16 cellular contexts compared by ENCODE assay signal in the genomic region with DNA sequence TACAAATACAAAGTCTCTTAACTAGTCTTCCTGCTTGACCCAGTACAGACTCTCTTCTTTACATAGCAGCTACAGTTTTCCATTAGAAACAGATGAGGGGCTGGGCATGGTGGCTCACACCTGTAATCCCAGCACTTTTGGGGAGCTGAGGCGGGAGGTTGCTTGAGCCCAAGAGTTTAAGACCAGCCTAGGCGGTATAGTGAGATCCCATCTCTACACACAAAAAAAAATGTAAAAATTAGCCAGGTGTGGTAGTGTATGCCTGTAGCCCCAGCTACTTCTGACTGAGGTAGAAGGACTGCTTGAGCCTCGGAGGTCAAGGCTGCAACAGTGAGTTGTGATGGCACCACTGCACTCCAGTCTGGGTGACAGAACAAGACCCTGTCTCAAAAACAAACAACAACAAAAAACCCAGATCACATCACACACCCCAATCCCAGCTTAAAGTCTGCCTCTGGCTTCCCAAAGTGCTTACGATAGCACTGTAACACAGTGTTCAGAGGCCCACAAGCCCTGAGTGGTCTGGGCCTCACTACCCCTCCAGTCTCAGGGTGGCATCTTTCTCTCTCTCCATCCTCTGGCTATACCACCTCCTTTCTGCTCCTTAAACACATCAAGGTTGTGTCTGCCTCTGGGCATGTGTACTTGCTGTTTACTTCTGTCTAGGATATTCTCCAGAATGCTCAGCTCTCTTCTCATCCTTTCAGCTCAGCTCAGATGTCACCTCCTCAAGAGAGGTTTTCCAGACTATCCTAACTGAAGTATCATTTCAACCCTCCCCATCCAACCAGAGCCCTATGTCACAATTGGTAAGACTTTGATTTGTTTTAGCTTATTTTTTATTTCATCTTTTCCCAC. TPM values are rescaled to one million over a fixed set of nuclear protein-coding genes. Genes with fewer than 3 reads are reported as not detected.
DNase-seq lines count a peak whose midpoint lies in the region; ATAC-seq and TF ChIP-seq lines count a peak whose summit lies in the region.
"Had no signal": no experiment of that assay in that cellular context is flagged by ENCODE, and none has a peak within 500 bp of the region (broad histone marks: within the 10 kb centered on the region; RNA-seq: fewer than 3 reads in every experiment).

No MANE protein-coding gene starts in this region.

- peak overlapping the region; percentile 14 for H3K27ac Mint-ChIP-seq in activated CD4-positive, alpha-beta memory T cell treated with anti-CD3 and anti-CD28 coated beads for 36 hours
- H3K27ac Mint-ChIP-seq in activated CD4-positive, alpha-beta memory T cell treated with anti-CD3 and anti-CD28 coated beads, Interleukin-2, amount 10 ng/mL, durations not matched to agents 7 days and 5 days: no peak overlapping the region
- peak overlapping the region; percentile 20 for H3K27ac Mint-ChIP-seq in central memory CD8-positive, alpha-beta T cell (ENCODE audit: low read depth)
- peak overlapping the region; percentile 48 for H3K27ac Mint-ChIP-seq in stimulated activated effector memory CD8-positive, alpha-beta T cell treated with anti-CD3 and anti-CD28 coated beads, Interleukin-12 subunit alpha, Interleukin-12 subunit beta, amount 100 ng/mL, for 72 hours

- no peak for TF ChIP-seq CTCF in Loucy (conservative IDR thresholded peaks at IDR 0.05; ENCODE audit: low read length)
- no peak for TF ChIP-seq CTCF in spleen (IDR thresholded peaks at IDR 0.05 in 8 of 11, conservative IDR thresholded peaks at IDR 0.05 in 3 of 11)

- POLR2A ChIA-PET in activated CD4-positive, alpha-beta memory T cell treated with anti-CD3 and anti-CD28 coated beads for 36 hours (lab: Charles Lee): no interaction called here
- POLR2A ChIA-PET in activated CD4-positive, alpha-beta memory T cell treated with anti-CD3 and anti-CD28 coated beads, Interleukin-2, amount 10 ng/mL, durations not matched to agents 7 days and 5 days (lab: Charles Lee): no interaction called here

- no peaks in the 10 kb centered on the region for H3F3A ChIP-seq in Loucy (ENCODE audit: low read depth)

- no peaks in the 10 kb centered on the region for H3K27me3 Mint-ChIP-seq in activated CD4-positive, alpha-beta memory T cell treated with anti-CD3 and anti-CD28 coated beads for 36 hours
- H3K27me3 Mint-ChIP-seq in activated CD4-positive, alpha-beta memory T cell treated with anti-CD3 and anti-CD28 coated beads, Interleukin-2, amount 10 ng/mL, durations not matched to agents 7 days and 5 days: peaks cover 3% of the 10 kb centered on the region
- H3K27me3 Mint-ChIP-seq in central memory CD8-positive, alpha-beta T cell: no peaks in the 10 kb centered on the region

- CTCF ChIA-PET in activated CD4-positive, alpha-beta memory T cell treated with anti-CD3 and anti-CD28 coated beads for 36 hours (lab: Charles Lee): interaction anchor here (1.0 to 1.5 kb wide), 3 partner anchors 61 to 109 kb away, joined by 3 to 5 read pairs (median 4); no protein-coding TSS in a partner anchor
- CTCF ChIA-PET in activated CD4-positive, alpha-beta memory T cell treated with anti-CD3 and anti-CD28 coated beads, Interleukin-2, amount 10 ng/mL, durations not matched to agents 7 days and 5 days (lab: Charles Lee): no interaction called here

- H3K4me3 Mint-ChIP-seq in activated CD4-positive, alpha-beta memory T cell treated with anti-CD3 and anti-CD28 coated beads for 36 hours: no peak overlapping the region
- no peak overlapping the region for H3K4me3 Mint-ChIP-seq in activated CD4-positive, alpha-beta memory T cell treated with anti-CD3 and anti-CD28 coated beads, Interleukin-2, amount 10 ng/mL, durations not matched to agents 7 days and 5 days
- H3K4me3 Mint-ChIP-seq in central memory CD8-positive, alpha-beta T cell: no peak overlapping the region
- no peak overlapping the region for H3K4me3 Mint-ChIP-seq in stimulated activated effector memory CD8-positive, alpha-beta T cell treated with anti-CD3 and anti-CD28 coated beads, Interleukin-12 subunit alpha, Interleukin-12 subunit beta, amount 100 ng/mL, for 72 hours

- peak overlapping the region; percentile 79 for H3K4me2 ChIP-seq in Loucy (ENCODE audit: low read depth, low read length, poor library complexity, severe bottlenecking)
- H3K4me2 ChIP-seq: A549 had no signal

- H3K27me3 ChIP-seq in Loucy (ENCODE audit: insufficient read depth, low read length, poor library complexity, severe bottlenecking): no peaks in the 10 kb centered on the region
- no peaks in the 10 kb centered on the region for H3K27me3 ChIP-seq in spleen (replicated peaks in 1 of 7)
- H3K27me3 ChIP-seq: breast epithelium had no signal

- peaks cover 10% of the 10 kb centered on the region for H4K20me1 ChIP-seq in Loucy (ENCODE audit: insufficient read depth, low read length, poor library complexity, severe bottlenecking)

- no peaks in the 10 kb centered on the region for H3K9me3 ChIP-seq in Loucy (ENCODE audit: insufficient read depth, low read depth, low read length)
- no peaks in the 10 kb centered on the region for H3K9me3 ChIP-seq in spleen
- H3K9me3 ChIP-seq: breast epithelium had no signal

- peaks cover 12% of the 10 kb centered on the region for H3K36me3 Mint-ChIP-seq in activated CD4-positive, alpha-beta memory T cell treated with anti-CD3 and anti-CD28 coated beads for 36 hours
- H3K36me3 Mint-ChIP-seq in activated CD4-positive, alpha-beta memory T cell treated with anti-CD3 and anti-CD28 coated beads, Interleukin-2, amount 10 ng/mL, durations not matched to agents 7 days and 5 days (ENCODE audit: low read depth): peaks cover 58% of the 10 kb centered on the region
- peaks cover 5% of the 10 kb centered on the region for H3K36me3 Mint-ChIP-seq in central memory CD8-positive, alpha-beta T cell (ENCODE audit: insufficient read depth)
- peaks cover 35% of the 10 kb centered on the region for H3K36me3 Mint-ChIP-seq in stimulated activated effector memory CD8-positive, alpha-beta T cell treated with anti-CD3 and anti-CD28 coated beads, Interleukin-12 subunit alpha, Interleukin-12 subunit beta, amount 100 ng/mL, for 72 hours

- no peak for DNase-seq in activated CD4-positive, alpha-beta memory T cell treated with anti-CD3 and anti-CD28 coated beads for 36 hours
- no peak for DNase-seq in activated CD4-positive, alpha-beta memory T cell treated with anti-CD3 and anti-CD28 coated beads, Interleukin-2, amount 10 ng/mL, durations not matched to agents 7 days and 5 days
- DNase-seq in central memory CD8-positive, alpha-beta T cell (ENCODE audit: low spot score in 2 of 2): no peak
- DNase-seq in stimulated activated effector memory CD8-positive, alpha-beta T cell treated with anti-CD3 and anti-CD28 coated beads, Interleukin-12 subunit alpha, Interleukin-12 subunit beta, amount 100 ng/mL, for 72 hours (ENCODE audit: low spot score in 2 of 2): no peak
- DNase-seq in spleen: no peak
- no peak for DNase-seq in LoVo (ENCODE audit: low spot score)
- DNase-seq: activated CD4-positive, CD25-positive, alpha-beta regulatory T cell; activated CD8-positive, alpha-beta memory T cell treated with anti-CD3 and anti-CD28 coated beads, Interleukin-2, amount 50 U/mL, for 4 hours; activated naive CD4-positive, alpha-beta T cell treated with anti-CD3 and anti-CD28 coated beads, Interleukin-2, amount 50 U/mL, for 16 hours; head of caudate nucleus; NCI-H146 had no signal

- 94 to 100% (median 99%) methylated on average over 2 to 4 of the region's 4 CpGs for WGBS in spleen, 5 donors

- peaks cover 48% of the 10 kb centered on the region for H3K4me1 Mint-ChIP-seq in activated CD4-positive, alpha-beta memory T cell treated with anti-CD3 and anti-CD28 coated beads for 36 hours (ENCODE audit: low read depth)
- peaks cover 57% of the 10 kb centered on the region for H3K4me1 Mint-ChIP-seq in activated CD4-positive, alpha-beta memory T cell treated with anti-CD3 and anti-CD28 coated beads, Interleukin-2, amount 10 ng/mL, durations not matched to agents 7 days and 5 days
- H3K4me1 Mint-ChIP-seq in central memory CD8-positive, alpha-beta T cell: peaks cover 56% of the 10 kb centered on the region
- peaks cover 61% of the 10 kb centered on the region for H3K4me1 Mint-ChIP-seq in stimulated activated effector memory CD8-positive, alpha-beta T cell treated with anti-CD3 and anti-CD28 coated beads, Interleukin-12 subunit alpha, Interleukin-12 subunit beta, amount 100 ng/mL, for 72 hours

- no peak overlapping the region for H2AFZ ChIP-seq in Loucy (ENCODE audit: low read length)

- no peak overlapping the region for H3K9ac ChIP-seq in Loucy (ENCODE audit: low read depth, low read length, poor library complexity, severe bottlenecking)

- ATAC-seq in central memory CD8-positive, alpha-beta T cell (replicated peaks; ENCODE audit: extremely low read depth, poor library complexity, severe bottlenecking): no peak
- no peak for ATAC-seq in stimulated activated effector memory CD8-positive, alpha-beta T cell treated with anti-CD3 and anti-CD28 coated beads, Interleukin-12 subunit alpha, Interleukin-12 subunit beta, amount 100 ng/mL, for 72 hours
- no peak for ATAC-seq in GM21528 (IDR thresholded peaks at IDR 0.05; ENCODE audit: low FRiP score, unreplicated experiment)
- ATAC-seq: A549 had no signal

- peaks cover 44% of the 10 kb centered on the region for H3K79me2 ChIP-seq in Loucy (ENCODE audit: insufficient read depth, low read length)

- no peak overlapping the region for H3K27ac ChIP-seq in spleen
- H3K27ac ChIP-seq: A549, breast epithelium, RWPE1 had no signal

- TF ChIP-seq POLR2A in spleen (IDR thresholded peaks at IDR 0.05): no peak

- intact Hi-C loops in activated CD4-positive, alpha-beta memory T cell treated with anti-CD3 and anti-CD28 coated beads for 36 hours (cut with micrococcal nuclease): no loop called here
- intact Hi-C loops in spleen (cut with DNase I; ENCODE audit: low total_unique reads): no loop called here

- H3K9me2 ChIP-seq in Loucy (replicated peaks; ENCODE audit: low read depth, low read length): no peaks in the 10 kb centered on the region

- peaks cover 5% of the 10 kb centered on the region; the same call in 1 of the 2 replicates for H3K36me3 ChIP-seq in Loucy (ENCODE audit: insufficient read depth, low read length)
- H3K36me3 ChIP-seq in spleen: peaks cover 0 to 16% (median 11%) of the 10 kb centered on the region in 6 donors
- H3K36me3 ChIP-seq: breast epithelium had no signal

- H3K4me3 ChIP-seq in Loucy (ENCODE audit: low read length, poor library complexity, severe bottlenecking) (no peak overlapping the region), spleen (no peak overlapping the region)
- H3K4me3 ChIP-seq: A549, breast epithelium had no signal

- H3K4me1 ChIP-seq in Loucy (ENCODE audit: insufficient read depth, low read length, poor library complexity, severe bottlenecking) (peaks cover 21% of the 10 kb centered on the region), spleen (peaks cover 9 to 65% (median 36%) of the 10 kb centered on the region in 6 donors)
- H3K4me1 ChIP-seq: breast epithelium had no signal

- H3K9me3 Mint-ChIP-seq in activated CD4-positive, alpha-beta memory T cell treated with anti-CD3 and anti-CD28 coated beads for 36 hours: no peaks in the 10 kb centered on the region
- no peaks in the 10 kb centered on the region for H3K9me3 Mint-ChIP-seq in activated CD4-positive, alpha-beta memory T cell treated with anti-CD3 and anti-CD28 coated beads, Interleukin-2, amount 10 ng/mL, durations not matched to agents 7 days and 5 days
- H3K9me3 Mint-ChIP-seq in central memory CD8-positive, alpha-beta T cell: no peaks in the 10 kb centered on the region
- no peaks in the 10 kb centered on the region for H3K9me3 Mint-ChIP-seq in stimulated activated effector memory CD8-positive, alpha-beta T cell treated with anti-CD3 and anti-CD28 coated beads, Interleukin-12 subunit alpha, Interleukin-12 subunit beta, amount 100 ng/mL, for 72 hours

RNA-seq across cellular contexts. Expression of a gene that starts 4.0 kb away (rescaled TPM):
- 10 to 100 TPM; 22.1 to 24.2 TPM for total RNA-seq in activated CD4-positive, alpha-beta memory T cell treated with anti-CD3 and anti-CD28 coated beads for 36 hours
- total RNA-seq in activated CD4-positive, alpha-beta memory T cell treated with anti-CD3 and anti-CD28 coated beads, Interleukin-2, amount 10 ng/mL, durations not matched to agents 7 days and 5 days: 10 to 100 TPM; 29.6 to 30.8 TPM
- 10 to 100 TPM; 25.8 to 47.9 (median 42.7) TPM for total RNA-seq in spleen
- 10 to 100 TPM; 18.6 to 23.6 (median 19.0) TPM for polyA plus RNA-seq in spleen
